Comparison of ENCODE assay signal across 9 cellular contexts in genomic region chr4:40514409-40515025, GRCh38.
DNase-seq lines count a peak whose midpoint lies in the region; ATAC-seq, FAIRE-seq and TF ChIP-seq lines count a peak whose summit lies in the region.
"Had no signal": no experiment of that assay in that cellular context is flagged by ENCODE, and none has a peak within 500 bp of the region (broad histone marks: within the 10 kb centered on the region; RNA-seq: fewer than 3 reads in every experiment).

No MANE protein-coding gene starts in this region.

- peaks cover 34% of the 10 kb centered on the region for H3K4me1 Mint-ChIP-seq in endodermal cell

- H3K36me3 ChIP-seq in endodermal cell (ENCODE audit: control insufficient read depth, insufficient read depth, low read length) (peaks cover 5% of the 10 kb centered on the region), pancreas (no peaks in the 10 kb centered on the region), BE2C (no peaks in the 10 kb centered on the region)

- no peak overlapping the region for H3K9ac ChIP-seq in endodermal cell (ENCODE audit: extremely low read depth, low read length, poor library complexity, severe bottlenecking)

- H3K27me3 ChIP-seq in endodermal cell (ENCODE audit: control insufficient read depth, insufficient read depth, low read length, poor library complexity, severe bottlenecking) = no peaks in the 10 kb centered on the region
- H3K27me3 ChIP-seq in pancreas = no peaks in the 10 kb centered on the region
- H3K27me3 ChIP-seq in BE2C = no peaks in the 10 kb centered on the region

- no peaks in the 10 kb centered on the region for H3K27me3 Mint-ChIP-seq in endodermal cell (ENCODE audit: insufficient read depth)

- no peak for FAIRE-seq in pancreas (lab: Jason Lieb, UNC)

- peaks cover 6% of the 10 kb centered on the region for H3K36me3 Mint-ChIP-seq in endodermal cell (ENCODE audit: low read depth)

- peaks cover 4% of the 10 kb centered on the region for H3K4me1 ChIP-seq in endodermal cell (ENCODE audit: control insufficient read depth, insufficient read depth, low read length)
- peaks cover 0 to 39% (median 30%) of the 10 kb centered on the region in 3 donors for H3K4me1 ChIP-seq in pancreas
- no peaks in the 10 kb centered on the region for H3K4me1 ChIP-seq in BE2C

- intact Hi-C loops in pancreas (cut with DNase I) = no loop called here

- H3K9me3 ChIP-seq in endodermal cell (ENCODE audit: control insufficient read depth, low read length) (no peaks in the 10 kb centered on the region), pancreas (no peaks in the 10 kb centered on the region), BE2C (no peaks in the 10 kb centered on the region)

- H3K4me3 ChIP-seq in GM12864 (ENCODE audit: low read depth, low read length) (peak overlapping the region; percentile 37), endodermal cell (ENCODE audit: low read length) (no peak overlapping the region), pancreas (peak overlapping the region; percentile 14 to 46 (median 37)), BE2C (ENCODE audit: low read depth, low read length) (no peak overlapping the region)

- H3K27ac ChIP-seq in endodermal cell (ENCODE audit: low read depth, low read length) = no peak overlapping the region
- peak overlapping the region; percentile 45 to 91 (median 70) for H3K27ac ChIP-seq in pancreas

- H3K4me3 Mint-ChIP-seq in endodermal cell = no peak overlapping the region

- peak overlapping the region; percentile 5 for H3K27ac Mint-ChIP-seq in endodermal cell

- no peaks in the 10 kb centered on the region for H3K9me3 Mint-ChIP-seq in endodermal cell

- WGBS in endodermal cell (ENCODE audit: insufficient coverage in 1 of 2, insufficient read length in 1 of 2), 2 experiments = 79 to 90% methylated on average over 5 to 17 of the region's 17 CpGs
- WGBS in pancreas, 2 donors = 11 to 15% methylated on average over 17 of the region's 17 CpGs

- ATAC-seq in pancreas = peak; percentile 73 to 84 (median 77)

- no peak for TF ChIP-seq CTCF in GM12864 (IDR thresholded peaks at IDR 0.05; ENCODE audit: low read depth, low read length, missing control alignments)
- no peak for TF ChIP-seq CTCF in endodermal cell (conservative IDR thresholded peaks at IDR 0.05)
- TF ChIP-seq CTCF in pancreas (IDR thresholded peaks at IDR 0.05) = no peak
- no peak for TF ChIP-seq CTCF in BE2C (IDR thresholded peaks at IDR 0.05; ENCODE audit: low read depth, low read length)

- DNase-seq in GM12864 (ENCODE audit: low read depth) (no peak), NCI-H526 treated with DMSO at 0.1 percent for 48 hours (lab: John Stamatoyannopoulos, UW) (peak; percentile 97), endodermal cell (no peak), pancreas (peak in 3 of 6 donors; percentile 64 to 71 (median 68)), islet precursor cell (no peak), cerebellum (ENCODE audit: low spot score) (no peak), activated gamma-delta T cell treated with Interleukin-2 at 50 U/mL for 16 hours (no peak), BE2C (no peak)
- DNase-seq: amniotic stem cell had no signal

Comparison
In these comparisons a context has a peak if more than half of its experiments do, and no peak if none do; other contexts are left out.
1. H3K4me3 ChIP-seq: peak in GM12864 (single experiment) and pancreas (4 of 4); none in endodermal cell (single experiment) and BE2C (single experiment).